8 cellular contexts compared by ENCODE assay signal in genomic region chr7:55073051-55073511, GRCh38. TPM values are rescaled to one million over a fixed set of nuclear protein-coding genes. Genes with fewer than 3 reads are reported as not detected.
DNase-seq lines count a peak whose midpoint lies in the region; ATAC-seq, FAIRE-seq and TF ChIP-seq lines count a peak whose summit lies in the region.
"Had no signal": no experiment of that assay in that cellular context is flagged by ENCODE, and none has a peak within 500 bp of the region (broad histone marks: within the 10 kb centered on the region; RNA-seq: fewer than 3 reads in every experiment).

No MANE protein-coding gene starts in this region.

- no peak overlapping the region for H3K23ac ChIP-seq in mesenchymal stem cell (ENCODE audit: low read length in 2 of 2)

- H2AFZ ChIP-seq in mesenchymal stem cell (ENCODE audit: low read depth, low read length): no peak overlapping the region

- H3K79me1 ChIP-seq in mesenchymal stem cell (replicated peaks; ENCODE audit: low read length, poor library complexity, severe bottlenecking): peaks cover 17% of the 10 kb centered on the region

- H3K27me3 ChIP-seq in mesenchymal stem cell (ENCODE audit: control insufficient read depth in 1 of 2, insufficient read depth in 1 of 2, low read length in 2 of 2): no peaks in the 10 kb centered on the region

- peak overlapping the region; percentile 90 for H3K9ac ChIP-seq in mesenchymal stem cell (ENCODE audit: low read length)

- peaks cover 28% of the 10 kb centered on the region for H3K4me1 ChIP-seq in mesenchymal stem cell (ENCODE audit: control insufficient read depth, insufficient read depth, low read depth, low read length)

- TF ChIP-seq CTCF in NB4 (IDR thresholded peaks at IDR 0.05; ENCODE audit: low read depth, low read length): no peak

- no peak overlapping the region for H4K91ac ChIP-seq in mesenchymal stem cell (ENCODE audit: low read length)

- no peaks in the 10 kb centered on the region for H3K9me3 ChIP-seq in mesenchymal stem cell (ENCODE audit: control insufficient read depth, low read length)

- H3K4ac ChIP-seq in mesenchymal stem cell (ENCODE audit: low read depth in 1 of 2, low read length in 2 of 2): peak overlapping the region in 1 of 2 experiments; percentile 67

- WGBS in mesenchymal stem cell: 39% methylated on average over 3 of the region's 4 CpGs

- peak overlapping the region; percentile 80 for H3K27ac ChIP-seq in mesenchymal stem cell (ENCODE audit: low read length, poor library complexity, severe bottlenecking)

- no peak overlapping the region for H3K14ac ChIP-seq in mesenchymal stem cell (ENCODE audit: low read length in 2 of 2)

- H3K4me2 ChIP-seq in mesenchymal stem cell (ENCODE audit: low read length, poor library complexity, severe bottlenecking): no peak overlapping the region

- no peak overlapping the region for H2BK120ac ChIP-seq in mesenchymal stem cell (ENCODE audit: low read depth, low read length)

- H3K36me3 ChIP-seq in mesenchymal stem cell (ENCODE audit: control insufficient read depth in 1 of 2, insufficient read depth in 2 of 2, low read depth in 1 of 2, low read length in 2 of 2): peaks cover 3 to 4% of the 10 kb centered on the region in 2 experiments

- H2BK5ac ChIP-seq in mesenchymal stem cell (ENCODE audit: low read depth, low read length, poor library complexity, severe bottlenecking): no peak overlapping the region

- H2AK5ac ChIP-seq in mesenchymal stem cell (ENCODE audit: low read length, severe bottlenecking): peak overlapping the region; percentile 22

- DNase-seq in H54 (ENCODE audit: insufficient read length, low spot score): no peak
- DNase-seq in NB4 (ENCODE audit: low read depth): peak; percentile 67
- no peak for DNase-seq in mesenchymal stem cell
- no peak for DNase-seq in T-helper 1 cell
- no peak for DNase-seq in HUDEP-2 (lab: John Stamatoyannopoulos, UW; ENCODE audit: unreplicated experiment in 76 of 76)
- no peak for DNase-seq in NCI-H2029 (lab: John Stamatoyannopoulos, UW)

- peak overlapping the region in 1 of 2 experiments; percentile 5 for H3K18ac ChIP-seq in mesenchymal stem cell (ENCODE audit: low read depth in 1 of 2, low read length in 2 of 2)

- H2BK12ac ChIP-seq in mesenchymal stem cell (ENCODE audit: low read length in 2 of 2): no peak overlapping the region

- TF ChIP-seq POLR2A in H54 (IDR thresholded peaks at IDR 0.05; ENCODE audit: low read depth, low read length) (no peak), NB4 (IDR thresholded peaks at IDR 0.05; ENCODE audit: extremely low read depth, insufficient read length) (no peak)

- H3K4me3 ChIP-seq in NB4 (ENCODE audit: low read depth, low read length): no peak overlapping the region
- no peak overlapping the region for H3K4me3 ChIP-seq in mesenchymal stem cell (ENCODE audit: insufficient read depth in 1 of 2, low read depth in 1 of 2, low read length in 2 of 2)

- H4K8ac ChIP-seq in mesenchymal stem cell (ENCODE audit: low read length): no peak overlapping the region

- H2BK15ac ChIP-seq in mesenchymal stem cell (ENCODE audit: low read depth, poor library complexity, severe bottlenecking): no peak overlapping the region

- ATAC-seq in GM18520 (IDR thresholded peaks at IDR 0.05; ENCODE audit: unreplicated experiment): peak; percentile 69

- FAIRE-seq in H54 (lab: Jason Lieb, UNC): peak; percentile 11
- FAIRE-seq: TTC549 had no signal

RNA-seq across cellular contexts. Expression of gene EGFR, which starts 54.3 kb away (rescaled TPM):
- 15.8 TPM for polyA plus RNA-seq in mesenchymal stem cell (2013, experiment 1 of 2)
- polyA plus RNA-seq in mesenchymal stem cell (2013, experiment 2 of 2): 15.1 TPM
